Comparison of ENCODE assay signal across 1 cellular context in the genomic region with DNA sequence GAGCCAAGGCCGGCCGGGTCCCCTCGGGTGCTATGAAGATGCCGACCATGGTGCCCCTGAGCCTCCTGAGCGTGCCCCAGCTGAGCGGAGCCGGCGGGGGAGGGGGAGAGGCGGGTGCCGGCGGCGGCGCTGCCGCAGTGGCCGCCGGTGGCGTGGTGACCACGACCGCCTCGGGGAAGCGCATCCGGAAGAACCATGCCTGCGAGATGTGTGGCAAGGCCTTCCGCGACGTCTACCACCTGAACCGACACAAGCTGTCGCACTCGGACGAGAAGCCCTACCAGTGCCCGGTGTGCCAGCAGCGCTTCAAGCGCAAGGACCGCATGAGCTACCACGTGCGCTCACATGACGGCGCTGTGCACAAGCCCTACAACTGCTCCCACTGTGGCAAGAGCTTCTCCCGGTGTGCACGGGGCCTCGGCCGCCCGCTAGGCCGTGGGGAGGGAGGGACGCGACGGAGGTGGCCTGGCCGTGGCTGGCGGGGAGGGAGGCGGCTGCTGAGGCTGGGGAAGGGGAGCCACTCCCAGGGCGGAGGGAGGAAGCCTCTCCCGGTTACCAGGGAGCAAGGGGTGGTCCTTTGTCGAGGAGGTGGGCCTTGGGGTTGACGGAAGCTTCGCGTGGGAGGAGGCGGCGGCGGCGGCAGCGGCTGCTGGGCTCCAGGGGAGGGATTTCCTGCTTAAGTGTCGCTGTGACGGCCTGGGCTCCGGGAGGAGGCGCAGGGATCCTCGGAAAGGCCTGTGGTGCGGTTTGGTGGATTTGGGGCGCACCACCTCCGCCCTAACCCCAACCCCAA.
TF ChIP-seq lines count a peak whose summit lies in the region.

No MANE protein-coding gene starts in this region.

TF ChIP-seq in K562, 482 proteins besides CTCF, POLR2A, EP300 and RAD21 (continued from another document and continues in another):
- TF ChIP-seq, protein P1, sequence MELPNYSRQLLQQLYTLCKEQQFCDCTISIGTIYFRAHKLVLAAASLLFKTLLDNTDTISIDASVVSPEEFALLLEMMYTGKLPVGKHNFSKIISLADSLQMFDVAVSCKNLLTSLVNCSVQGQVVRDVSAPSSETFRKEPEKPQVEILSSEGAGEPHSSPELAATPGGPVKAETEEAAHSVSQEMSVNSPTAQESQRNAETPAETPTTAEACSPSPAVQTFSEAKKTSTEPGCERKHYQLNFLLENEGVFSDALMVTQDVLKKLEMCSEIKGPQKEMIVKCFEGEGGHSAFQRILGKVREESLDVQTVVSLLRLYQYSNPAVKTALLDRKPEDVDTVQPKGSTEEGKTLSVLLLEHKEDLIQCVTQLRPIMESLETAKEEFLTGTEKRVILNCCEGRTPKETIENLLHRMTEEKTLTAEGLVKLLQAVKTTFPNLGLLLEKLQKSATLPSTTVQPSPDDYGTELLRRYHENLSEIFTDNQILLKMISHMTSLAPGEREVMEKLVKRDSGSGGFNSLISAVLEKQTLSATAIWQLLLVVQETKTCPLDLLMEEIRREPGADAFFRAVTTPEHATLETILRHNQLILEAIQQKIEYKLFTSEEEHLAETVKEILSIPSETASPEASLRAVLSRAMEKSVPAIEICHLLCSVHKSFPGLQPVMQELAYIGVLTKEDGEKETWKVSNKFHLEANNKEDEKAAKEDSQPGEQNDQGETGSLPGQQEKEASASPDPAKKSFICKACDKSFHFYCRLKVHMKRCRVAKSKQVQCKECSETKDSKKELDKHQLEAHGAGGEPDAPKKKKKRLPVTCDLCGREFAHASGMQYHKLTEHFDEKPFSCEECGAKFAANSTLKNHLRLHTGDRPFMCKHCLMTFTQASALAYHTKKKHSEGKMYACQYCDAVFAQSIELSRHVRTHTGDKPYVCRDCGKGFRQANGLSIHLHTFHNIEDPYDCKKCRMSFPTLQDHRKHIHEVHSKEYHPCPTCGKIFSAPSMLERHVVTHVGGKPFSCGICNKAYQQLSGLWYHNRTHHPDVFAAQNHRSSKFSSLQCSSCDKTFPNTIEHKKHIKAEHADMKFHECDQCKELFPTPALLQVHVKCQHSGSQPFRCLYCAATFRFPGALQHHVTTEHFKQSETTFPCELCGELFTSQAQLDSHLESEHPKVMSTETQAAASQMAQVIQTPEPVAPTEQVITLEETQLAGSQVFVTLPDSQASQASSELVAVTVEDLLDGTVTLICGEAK (IDR thresholded peaks at IDR 0.05), result peak; percentile 63
- TF ChIP-seq, protein P1 (CRISPR knock-in tag; IDR thresholded peaks at IDR 0.05), result no peak
- TF ChIP-seq SRSF7 (optimal IDR thresholded peaks at IDR 0.05; ENCODE audit: low read depth, low read length) (no peak), SMC3 (conservative IDR thresholded peaks at IDR 0.05; ENCODE audit: insufficient read depth, low read depth, low read length) (0 out of 2 replicates have a peak, but pooled peaks have one; percentile 10), ARID1B (IDR thresholded peaks at IDR 0.05) (peak; percentile 32; the same call in 1 of the 2 replicates), TARDBP (IDR thresholded peaks at IDR 0.05) (peak; percentile 41; the same call in 1 of the 2 replicates), CREBBP (IDR thresholded peaks at IDR 0.05; ENCODE audit: low read depth, low read length) (no peak), NFXL1 (CRISPR knock-in tag; IDR thresholded peaks at IDR 0.05) (no peak), ZNF263 (CRISPR knock-in tag; IDR thresholded peaks at IDR 0.05; ENCODE audit: borderline replicate concordance) (peak; percentile 76; the same call in 1 of the 2 replicates), POLR2AphosphoS2 (IDR thresholded peaks at IDR 0.05; ENCODE audit: low read length) (no peak; the same call in 1 of the 2 replicates), BRCA1 (IDR thresholded peaks at IDR 0.05) (no peak), BRCA1 (CRISPR knock-in tag; IDR thresholded peaks at IDR 0.05) (no peak), ZNF77 (CRISPR knock-in tag; IDR thresholded peaks at IDR 0.05) (no peak), NCOA1 (IDR thresholded peaks at IDR 0.05; ENCODE audit: low read depth) (no peak), ZC3H8 (IDR thresholded peaks at IDR 0.05) (no peak), SETDB1 (IDR thresholded peaks at IDR 0.05; ENCODE audit: low read length) (no peak), GABPB1 (CRISPR knock-in tag; IDR thresholded peaks at IDR 0.05) (peak; percentile 86), SREBF1 (IDR thresholded peaks at IDR 0.05; ENCODE audit: borderline replicate concordance, low read depth, low read length) (no peak), POLR2B (IDR thresholded peaks at IDR 0.05; ENCODE audit: low read depth, partially characterized antibody) (peak; percentile 57), KLF10 (CRISPR knock-in tag; IDR thresholded peaks at IDR 0.05) (no peak), PCBP2 (IDR thresholded peaks at IDR 0.05; ENCODE audit: low read depth, low read length, poor library complexity, severe bottlenecking) (no peak), WHSC1 (IDR thresholded peaks at IDR 0.05; ENCODE audit: low read length) (no peak), FOXP1 (CRISPR knock-in tag; IDR thresholded peaks at IDR 0.05) (peak; percentile 70)
- TF ChIP-seq, protein P2, sequence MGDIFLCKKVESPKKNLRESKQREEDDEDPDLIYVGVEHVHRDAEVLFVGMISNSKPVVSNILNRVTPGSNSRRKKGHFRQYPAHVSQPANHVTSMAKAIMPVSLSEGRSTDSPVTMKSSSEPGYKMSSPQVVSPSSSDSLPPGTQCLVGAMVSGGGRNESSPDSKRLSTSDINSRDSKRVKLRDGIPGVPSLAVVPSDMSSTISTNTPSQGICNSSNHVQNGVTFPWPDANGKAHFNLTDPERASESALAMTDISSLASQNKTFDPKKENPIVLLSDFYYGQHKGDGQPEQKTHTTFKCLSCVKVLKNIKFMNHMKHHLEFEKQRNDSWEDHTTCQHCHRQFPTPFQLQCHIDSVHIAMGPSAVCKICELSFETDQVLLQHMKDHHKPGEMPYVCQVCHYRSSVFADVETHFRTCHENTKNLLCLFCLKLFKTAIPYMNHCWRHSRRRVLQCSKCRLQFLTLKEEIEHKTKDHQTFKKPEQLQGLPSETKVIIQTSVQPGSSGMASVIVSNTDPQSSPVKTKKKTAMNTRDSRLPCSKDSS (IDR thresholded peaks at IDR 0.05; ENCODE audit: low read depth, partially characterized antibody), result no peak
- TF ChIP-seq, protein P3, sequence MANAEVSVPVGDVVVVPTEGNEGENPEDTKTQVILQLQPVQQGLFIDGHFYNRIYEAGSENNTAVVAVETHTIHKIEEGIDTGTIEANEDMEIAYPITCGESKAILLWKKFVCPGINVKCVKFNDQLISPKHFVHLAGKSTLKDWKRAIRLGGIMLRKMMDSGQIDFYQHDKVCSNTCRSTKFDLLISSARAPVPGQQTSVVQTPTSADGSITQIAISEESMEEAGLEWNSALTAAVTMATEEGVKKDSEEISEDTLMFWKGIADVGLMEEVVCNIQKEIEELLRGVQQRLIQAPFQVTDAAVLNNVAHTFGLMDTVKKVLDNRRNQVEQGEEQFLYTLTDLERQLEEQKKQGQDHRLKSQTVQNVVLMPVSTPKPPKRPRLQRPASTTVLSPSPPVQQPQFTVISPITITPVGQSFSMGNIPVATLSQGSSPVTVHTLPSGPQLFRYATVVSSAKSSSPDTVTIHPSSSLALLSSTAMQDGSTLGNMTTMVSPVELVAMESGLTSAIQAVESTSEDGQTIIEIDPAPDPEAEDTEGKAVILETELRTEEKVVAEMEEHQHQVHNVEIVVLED (CRISPR knock-in tag; IDR thresholded peaks at IDR 0.05), result 0 out of 2 replicates have a peak, but pooled peaks have one; percentile 8
- TF ChIP-seq, protein P4, sequence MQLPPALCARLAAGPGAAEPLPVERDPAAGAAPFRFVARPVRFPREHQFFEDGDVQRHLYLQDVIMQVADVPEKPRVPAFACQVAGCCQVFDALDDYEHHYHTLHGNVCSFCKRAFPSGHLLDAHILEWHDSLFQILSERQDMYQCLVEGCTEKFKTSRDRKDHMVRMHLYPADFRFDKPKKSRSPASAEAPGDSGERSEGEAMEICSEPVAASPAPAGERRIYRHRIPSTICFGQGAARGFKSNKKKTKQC (CRISPR knock-in tag; IDR thresholded peaks at IDR 0.05), result peak; percentile 91
- TF ChIP-seq, protein P5, sequence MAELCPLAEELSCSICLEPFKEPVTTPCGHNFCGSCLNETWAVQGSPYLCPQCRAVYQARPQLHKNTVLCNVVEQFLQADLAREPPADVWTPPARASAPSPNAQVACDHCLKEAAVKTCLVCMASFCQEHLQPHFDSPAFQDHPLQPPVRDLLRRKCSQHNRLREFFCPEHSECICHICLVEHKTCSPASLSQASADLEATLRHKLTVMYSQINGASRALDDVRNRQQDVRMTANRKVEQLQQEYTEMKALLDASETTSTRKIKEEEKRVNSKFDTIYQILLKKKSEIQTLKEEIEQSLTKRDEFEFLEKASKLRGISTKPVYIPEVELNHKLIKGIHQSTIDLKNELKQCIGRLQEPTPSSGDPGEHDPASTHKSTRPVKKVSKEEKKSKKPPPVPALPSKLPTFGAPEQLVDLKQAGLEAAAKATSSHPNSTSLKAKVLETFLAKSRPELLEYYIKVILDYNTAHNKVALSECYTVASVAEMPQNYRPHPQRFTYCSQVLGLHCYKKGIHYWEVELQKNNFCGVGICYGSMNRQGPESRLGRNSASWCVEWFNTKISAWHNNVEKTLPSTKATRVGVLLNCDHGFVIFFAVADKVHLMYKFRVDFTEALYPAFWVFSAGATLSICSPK (IDR thresholded peaks at IDR 0.05; ENCODE audit: borderline replicate concordance), result no peak
- TF ChIP-seq, protein P6, sequence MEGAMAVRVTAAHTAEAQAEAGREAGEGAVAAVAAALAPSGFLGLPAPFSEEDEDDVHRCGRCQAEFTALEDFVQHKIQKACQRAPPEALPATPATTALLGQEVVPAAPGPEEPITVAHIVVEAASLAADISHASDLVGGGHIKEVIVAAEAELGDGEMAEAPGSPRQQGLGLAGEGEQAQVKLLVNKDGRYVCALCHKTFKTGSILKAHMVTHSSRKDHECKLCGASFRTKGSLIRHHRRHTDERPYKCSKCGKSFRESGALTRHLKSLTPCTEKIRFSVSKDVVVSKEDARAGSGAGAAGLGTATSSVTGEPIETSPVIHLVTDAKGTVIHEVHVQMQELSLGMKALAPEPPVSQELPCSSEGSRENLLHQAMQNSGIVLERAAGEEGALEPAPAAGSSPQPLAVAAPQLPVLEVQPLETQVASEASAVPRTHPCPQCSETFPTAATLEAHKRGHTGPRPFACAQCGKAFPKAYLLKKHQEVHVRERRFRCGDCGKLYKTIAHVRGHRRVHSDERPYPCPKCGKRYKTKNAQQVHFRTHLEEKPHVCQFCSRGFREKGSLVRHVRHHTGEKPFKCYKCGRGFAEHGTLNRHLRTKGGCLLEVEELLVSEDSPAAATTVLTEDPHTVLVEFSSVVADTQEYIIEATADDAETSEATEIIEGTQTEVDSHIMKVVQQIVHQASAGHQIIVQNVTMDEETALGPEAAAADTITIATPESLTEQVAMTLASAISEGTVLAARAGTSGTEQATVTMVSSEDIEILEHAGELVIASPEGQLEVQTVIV (CRISPR knock-in tag; IDR thresholded peaks at IDR 0.05; ENCODE audit: borderline replicate concordance), result no peak
- TF ChIP-seq, protein P7, sequence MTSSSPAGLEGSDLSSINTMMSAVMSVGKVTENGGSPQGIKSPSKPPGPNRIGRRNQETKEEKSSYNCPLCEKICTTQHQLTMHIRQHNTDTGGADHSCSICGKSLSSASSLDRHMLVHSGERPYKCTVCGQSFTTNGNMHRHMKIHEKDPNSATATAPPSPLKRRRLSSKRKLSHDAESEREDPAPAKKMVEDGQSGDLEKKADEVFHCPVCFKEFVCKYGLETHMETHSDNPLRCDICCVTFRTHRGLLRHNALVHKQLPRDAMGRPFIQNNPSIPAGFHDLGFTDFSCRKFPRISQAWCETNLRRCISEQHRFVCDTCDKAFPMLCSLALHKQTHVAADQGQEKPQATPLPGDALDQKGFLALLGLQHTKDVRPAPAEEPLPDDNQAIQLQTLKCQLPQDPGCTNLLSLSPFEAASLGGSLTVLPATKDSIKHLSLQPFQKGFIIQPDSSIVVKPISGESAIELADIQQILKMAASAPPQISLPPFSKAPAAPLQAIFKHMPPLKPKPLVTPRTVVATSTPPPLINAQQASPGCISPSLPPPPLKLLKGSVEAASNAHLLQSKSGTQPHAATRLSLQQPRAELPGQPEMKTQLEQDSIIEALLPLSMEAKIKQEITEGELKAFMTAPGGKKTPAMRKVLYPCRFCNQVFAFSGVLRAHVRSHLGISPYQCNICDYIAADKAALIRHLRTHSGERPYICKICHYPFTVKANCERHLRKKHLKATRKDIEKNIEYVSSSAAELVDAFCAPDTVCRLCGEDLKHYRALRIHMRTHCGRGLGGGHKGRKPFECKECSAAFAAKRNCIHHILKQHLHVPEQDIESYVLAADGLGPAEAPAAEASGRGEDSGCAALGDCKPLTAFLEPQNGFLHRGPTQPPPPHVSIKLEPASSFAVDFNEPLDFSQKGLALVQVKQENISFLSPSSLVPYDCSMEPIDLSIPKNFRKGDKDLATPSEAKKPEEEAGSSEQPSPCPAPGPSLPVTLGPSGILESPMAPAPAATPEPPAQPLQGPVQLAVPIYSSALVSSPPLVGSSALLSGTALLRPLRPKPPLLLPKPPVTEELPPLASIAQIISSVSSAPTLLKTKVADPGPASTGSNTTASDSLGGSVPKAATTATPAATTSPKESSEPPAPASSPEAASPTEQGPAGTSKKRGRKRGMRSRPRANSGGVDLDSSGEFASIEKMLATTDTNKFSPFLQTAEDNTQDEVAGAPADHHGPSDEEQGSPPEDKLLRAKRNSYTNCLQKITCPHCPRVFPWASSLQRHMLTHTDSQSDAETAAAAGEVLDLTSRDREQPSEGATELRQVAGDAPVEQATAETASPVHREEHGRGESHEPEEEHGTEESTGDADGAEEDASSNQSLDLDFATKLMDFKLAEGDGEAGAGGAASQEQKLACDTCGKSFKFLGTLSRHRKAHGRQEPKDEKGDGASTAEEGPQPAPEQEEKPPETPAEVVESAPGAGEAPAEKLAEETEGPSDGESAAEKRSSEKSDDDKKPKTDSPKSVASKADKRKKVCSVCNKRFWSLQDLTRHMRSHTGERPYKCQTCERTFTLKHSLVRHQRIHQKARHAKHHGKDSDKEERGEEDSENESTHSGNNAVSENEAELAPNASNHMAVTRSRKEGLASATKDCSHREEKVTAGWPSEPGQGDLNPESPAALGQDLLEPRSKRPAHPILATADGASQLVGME (CRISPR knock-in tag; IDR thresholded peaks at IDR 0.05), result peak; percentile 78
